In the genomic region with DNA sequence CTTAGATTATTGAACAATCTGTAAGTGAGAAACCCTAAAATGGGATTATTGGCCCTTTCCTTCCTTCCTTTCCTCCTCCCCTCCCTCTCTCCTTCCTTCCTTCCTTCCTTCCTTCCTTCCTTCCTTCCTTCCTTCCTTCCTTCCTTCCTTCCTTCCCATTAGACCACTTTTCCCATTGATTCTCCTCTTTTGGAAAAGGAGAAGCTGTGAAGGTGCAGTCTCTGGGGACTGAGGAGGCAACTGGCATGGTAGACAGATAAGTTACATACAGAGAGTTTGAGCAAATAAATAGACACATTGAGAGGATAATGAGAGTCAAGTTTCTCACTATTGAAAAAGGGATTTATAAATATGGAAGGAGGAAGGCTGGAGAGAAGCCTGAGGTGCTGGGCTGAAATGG, we compare ENCODE assay signal across 8 cellular contexts.
"Had no signal": no experiment of that assay in that cellular context is flagged by ENCODE, and none has a peak within 500 bp of the region (broad histone marks: within the 10 kb centered on the region; RNA-seq: fewer than 3 reads in every experiment).

No MANE protein-coding gene starts in this region.

- H3K4me3 Mint-ChIP-seq: GM23338, H9, HFFc6, IgD-negative memory B cell had no signal

- H3K27ac ChIP-seq: HL-60 had no signal

- H3K27ac Mint-ChIP-seq: GM23338, H9, HFFc6, IgD-negative memory B cell had no signal

- DNase-seq: H9, HCEC 1CT, HFFc6, KG1 had no signal

- ATAC-seq: GM23338, HepG2 had no signal

- H3K4me3 ChIP-seq: GM23338 had no signal

- H3K9me3 Mint-ChIP-seq: GM23338, H9, HFFc6, IgD-negative memory B cell had no signal

- H3K27me3 Mint-ChIP-seq: IgD-negative memory B cell had no signal

- H3K4me1 Mint-ChIP-seq: GM23338, H9, IgD-negative memory B cell had no signal
